7 cellular contexts compared by ENCODE assay signal in the genomic region with DNA sequence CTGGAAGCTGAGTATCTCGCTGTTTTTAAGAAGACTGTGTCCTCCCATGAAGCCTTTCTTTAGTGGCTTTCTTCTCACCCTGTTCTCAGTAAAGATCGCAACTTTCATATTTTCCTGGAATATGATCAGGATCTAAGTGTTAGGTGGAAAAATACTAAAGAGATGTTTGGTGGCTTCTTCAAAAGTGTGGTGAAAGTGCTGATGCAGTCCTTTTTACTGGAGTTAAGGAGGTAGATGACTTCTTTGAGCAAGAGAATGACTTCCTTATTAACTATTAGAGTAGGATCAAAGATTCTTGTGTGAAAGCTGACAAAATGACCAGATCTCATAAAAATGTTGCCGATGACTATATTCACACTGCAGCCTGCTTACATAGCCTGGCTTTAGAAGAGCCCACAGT.
"Had no signal": no experiment of that assay in that cellular context is flagged by ENCODE, and none has a peak within 500 bp of the region (broad histone marks: within the 10 kb centered on the region; RNA-seq: fewer than 3 reads in every experiment).

No MANE protein-coding gene starts in this region.

- H3K4me3 Mint-ChIP-seq: IgD-negative memory B cell had no signal

- FAIRE-seq: HTR-8/SVneo had no signal

- DNase-seq: Karpas-422, KBM-7, KG1 had no signal

- H3K27me3 Mint-ChIP-seq: IgD-negative memory B cell had no signal

- H3K4me1 Mint-ChIP-seq: IgD-negative memory B cell had no signal

- H3K4me2 ChIP-seq: KMS-11 had no signal

- H3K36me3 Mint-ChIP-seq: IgD-negative memory B cell had no signal

- H3K27ac ChIP-seq: HL-60, KMS-11 had no signal

- H3K27ac Mint-ChIP-seq: IgD-negative memory B cell had no signal

- H3K9ac ChIP-seq: KMS-11 had no signal
